1 cellular context compared by ENCODE assay signal in the genomic region with DNA sequence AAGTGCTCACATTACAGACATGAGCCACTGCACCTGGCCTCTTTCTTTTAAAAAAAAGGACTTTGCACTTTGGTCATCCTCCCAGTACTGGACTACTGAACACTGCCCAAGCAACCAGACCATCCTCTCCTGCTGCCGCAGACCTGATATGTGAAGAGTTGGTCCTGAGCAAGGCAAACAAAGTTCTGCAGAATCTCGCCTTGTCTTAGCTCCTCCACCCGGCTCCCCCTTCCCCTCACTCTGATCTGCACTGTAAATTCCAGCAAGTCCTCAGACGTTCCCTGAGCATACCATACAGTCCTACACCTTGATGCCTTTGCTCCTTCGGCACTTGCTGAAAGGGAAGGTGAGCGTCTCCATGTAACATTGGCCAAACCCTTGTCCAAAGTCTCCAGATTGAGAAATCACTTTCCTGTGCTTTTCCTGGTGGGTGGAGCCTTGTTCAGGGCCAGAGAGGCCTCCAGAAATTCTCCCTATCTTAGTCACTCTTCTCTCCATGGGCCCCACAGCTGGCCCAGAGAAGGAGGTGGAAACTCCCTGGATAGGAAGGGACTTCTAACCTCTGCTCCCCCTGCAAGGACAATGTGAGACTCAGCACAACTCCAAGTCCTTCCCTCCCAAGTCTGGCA.
TF ChIP-seq lines count a peak whose summit lies in the region.

No MANE protein-coding gene starts in this region.

TF ChIP-seq in HepG2, 621 proteins besides CTCF, POLR2A, EP300 and RAD21 (continued from another document and continues in another):
- TF ChIP-seq ETV6 (CRISPR knock-in tag; conservative IDR thresholded peaks at IDR 0.05) (no peak; the same call in 1 of the 2 replicates), THAP11 (CRISPR knock-in tag; IDR thresholded peaks at IDR 0.05) (no peak; the same call in 1 of the 2 replicates), BORCS8-MEF2B (CRISPR knock-in tag; IDR thresholded peaks at IDR 0.05) (no peak), MTA1 (CRISPR knock-in tag; IDR thresholded peaks at IDR 0.05; ENCODE audit: borderline replicate concordance) (no peak), ZMYM2 (CRISPR knock-in tag; IDR thresholded peaks at IDR 0.05) (peak; percentile 78), ZNF234 (CRISPR knock-in tag; conservative IDR thresholded peaks at IDR 0.05) (no peak), PRMT3 (CRISPR knock-in tag; IDR thresholded peaks at IDR 0.05; ENCODE audit: borderline replicate concordance, low read depth) (no peak), ZNF563 (CRISPR knock-in tag; IDR thresholded peaks at IDR 0.05) (no peak), FOXP1 (IDR thresholded peaks at IDR 0.05) (no peak), FOXP1 (CRISPR knock-in tag; IDR thresholded peaks at IDR 0.05) (no peak), FLYWCH1 (CRISPR knock-in tag; IDR thresholded peaks at IDR 0.05) (no peak), ZNF547 (CRISPR knock-in tag; IDR thresholded peaks at IDR 0.05) (no peak), ZNF296 (CRISPR knock-in tag; conservative IDR thresholded peaks at IDR 0.05) (no peak), PPARG (CRISPR knock-in tag; conservative IDR thresholded peaks at IDR 0.05) (no peak)
- TF ChIP-seq, protein P1, sequence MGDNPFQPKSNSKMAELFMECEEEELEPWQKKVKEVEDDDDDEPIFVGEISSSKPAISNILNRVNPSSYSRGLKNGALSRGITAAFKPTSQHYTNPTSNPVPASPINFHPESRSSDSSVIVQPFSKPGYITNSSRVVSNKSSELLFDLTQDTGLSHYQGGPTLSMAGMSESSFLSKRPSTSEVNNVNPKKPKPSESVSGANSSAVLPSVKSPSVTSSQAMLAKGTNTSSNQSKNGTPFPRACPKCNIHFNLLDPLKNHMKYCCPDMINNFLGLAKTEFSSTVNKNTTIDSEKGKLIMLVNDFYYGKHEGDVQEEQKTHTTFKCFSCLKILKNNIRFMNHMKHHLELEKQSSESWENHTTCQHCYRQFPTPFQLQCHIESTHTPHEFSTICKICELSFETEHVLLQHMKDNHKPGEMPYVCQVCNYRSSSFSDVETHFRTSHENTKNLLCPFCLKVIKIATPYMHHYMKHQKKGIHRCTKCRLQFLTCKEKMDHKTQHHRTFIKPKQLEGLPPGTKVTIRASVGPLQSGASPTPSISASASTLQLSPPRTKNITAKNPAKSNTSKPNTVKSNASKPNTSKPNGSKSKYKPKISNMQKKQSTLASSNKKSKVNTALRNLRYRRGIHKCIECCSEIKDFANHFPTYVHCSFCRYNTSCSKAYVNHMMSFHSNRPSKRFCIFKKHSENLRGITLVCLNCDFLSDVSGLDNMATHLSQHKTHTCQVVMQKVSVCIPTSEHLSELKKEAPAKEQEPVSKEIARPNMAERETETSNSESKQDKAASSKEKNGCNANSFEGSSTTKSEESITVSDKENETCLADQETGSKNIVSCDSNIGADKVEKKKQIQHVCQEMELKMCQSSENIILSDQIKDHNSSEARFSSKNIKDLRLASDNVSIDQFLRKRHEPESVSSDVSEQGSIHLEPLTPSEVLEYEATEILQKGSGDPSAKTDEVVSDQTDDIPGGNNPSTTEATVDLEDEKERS (CRISPR knock-in tag; IDR thresholded peaks at IDR 0.05), result no peak
- TF ChIP-seq, protein P2, sequence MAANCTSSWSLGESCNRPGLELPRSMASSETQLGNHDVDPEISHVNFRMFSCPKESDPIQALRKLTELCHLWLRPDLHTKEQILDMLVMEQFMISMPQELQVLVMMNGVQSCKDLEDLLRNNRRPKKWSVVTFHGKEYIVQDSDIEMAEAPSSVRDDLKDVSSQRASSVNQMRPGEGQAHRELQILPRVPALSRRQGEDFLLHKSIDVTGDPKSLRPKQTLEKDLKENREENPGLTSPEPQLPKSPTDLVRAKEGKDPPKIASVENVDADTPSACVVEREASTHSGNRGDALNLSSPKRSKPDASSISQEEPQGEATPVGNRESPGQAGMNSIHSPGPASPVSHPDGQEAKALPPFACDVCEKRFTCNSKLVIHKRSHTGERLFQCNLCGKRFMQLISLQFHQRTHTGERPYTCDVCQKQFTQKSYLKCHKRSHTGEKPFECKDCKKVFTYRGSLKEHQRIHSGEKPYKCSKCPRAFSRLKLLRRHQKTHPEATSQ (CRISPR knock-in tag; IDR thresholded peaks at IDR 0.05; ENCODE audit: borderline replicate concordance), result no peak
- TF ChIP-seq, protein P3, sequence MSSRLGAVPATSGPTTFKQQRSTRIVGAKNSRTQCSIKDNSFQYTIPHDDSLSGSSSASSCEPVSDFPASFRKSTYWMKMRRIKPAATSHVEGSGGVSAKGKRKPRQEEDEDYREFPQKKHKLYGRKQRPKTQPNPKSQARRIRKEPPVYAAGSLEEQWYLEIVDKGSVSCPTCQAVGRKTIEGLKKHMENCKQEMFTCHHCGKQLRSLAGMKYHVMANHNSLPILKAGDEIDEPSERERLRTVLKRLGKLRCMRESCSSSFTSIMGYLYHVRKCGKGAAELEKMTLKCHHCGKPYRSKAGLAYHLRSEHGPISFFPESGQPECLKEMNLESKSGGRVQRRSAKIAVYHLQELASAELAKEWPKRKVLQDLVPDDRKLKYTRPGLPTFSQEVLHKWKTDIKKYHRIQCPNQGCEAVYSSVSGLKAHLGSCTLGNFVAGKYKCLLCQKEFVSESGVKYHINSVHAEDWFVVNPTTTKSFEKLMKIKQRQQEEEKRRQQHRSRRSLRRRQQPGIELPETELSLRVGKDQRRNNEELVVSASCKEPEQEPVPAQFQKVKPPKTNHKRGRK (CRISPR knock-in tag; IDR thresholded peaks at IDR 0.05), result no peak
- TF ChIP-seq, protein P4, sequence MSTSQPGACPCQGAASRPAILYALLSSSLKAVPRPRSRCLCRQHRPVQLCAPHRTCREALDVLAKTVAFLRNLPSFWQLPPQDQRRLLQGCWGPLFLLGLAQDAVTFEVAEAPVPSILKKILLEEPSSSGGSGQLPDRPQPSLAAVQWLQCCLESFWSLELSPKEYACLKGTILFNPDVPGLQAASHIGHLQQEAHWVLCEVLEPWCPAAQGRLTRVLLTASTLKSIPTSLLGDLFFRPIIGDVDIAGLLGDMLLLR (CRISPR knock-in tag; IDR thresholded peaks at IDR 0.05), result no peak
- TF ChIP-seq, protein P5, sequence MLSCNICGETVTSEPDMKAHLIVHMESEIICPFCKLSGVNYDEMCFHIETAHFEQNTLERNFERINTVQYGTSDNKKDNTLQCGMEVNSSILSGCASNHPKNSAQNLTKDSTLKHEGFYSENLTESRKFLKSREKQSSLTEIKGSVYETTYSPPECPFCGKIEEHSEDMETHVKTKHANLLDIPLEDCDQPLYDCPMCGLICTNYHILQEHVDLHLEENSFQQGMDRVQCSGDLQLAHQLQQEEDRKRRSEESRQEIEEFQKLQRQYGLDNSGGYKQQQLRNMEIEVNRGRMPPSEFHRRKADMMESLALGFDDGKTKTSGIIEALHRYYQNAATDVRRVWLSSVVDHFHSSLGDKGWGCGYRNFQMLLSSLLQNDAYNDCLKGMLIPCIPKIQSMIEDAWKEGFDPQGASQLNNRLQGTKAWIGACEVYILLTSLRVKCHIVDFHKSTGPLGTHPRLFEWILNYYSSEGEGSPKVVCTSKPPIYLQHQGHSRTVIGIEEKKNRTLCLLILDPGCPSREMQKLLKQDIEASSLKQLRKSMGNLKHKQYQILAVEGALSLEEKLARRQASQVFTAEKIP (CRISPR knock-in tag; IDR thresholded peaks at IDR 0.05; ENCODE audit: borderline replicate concordance), result no peak
- TF ChIP-seq, protein P6, sequence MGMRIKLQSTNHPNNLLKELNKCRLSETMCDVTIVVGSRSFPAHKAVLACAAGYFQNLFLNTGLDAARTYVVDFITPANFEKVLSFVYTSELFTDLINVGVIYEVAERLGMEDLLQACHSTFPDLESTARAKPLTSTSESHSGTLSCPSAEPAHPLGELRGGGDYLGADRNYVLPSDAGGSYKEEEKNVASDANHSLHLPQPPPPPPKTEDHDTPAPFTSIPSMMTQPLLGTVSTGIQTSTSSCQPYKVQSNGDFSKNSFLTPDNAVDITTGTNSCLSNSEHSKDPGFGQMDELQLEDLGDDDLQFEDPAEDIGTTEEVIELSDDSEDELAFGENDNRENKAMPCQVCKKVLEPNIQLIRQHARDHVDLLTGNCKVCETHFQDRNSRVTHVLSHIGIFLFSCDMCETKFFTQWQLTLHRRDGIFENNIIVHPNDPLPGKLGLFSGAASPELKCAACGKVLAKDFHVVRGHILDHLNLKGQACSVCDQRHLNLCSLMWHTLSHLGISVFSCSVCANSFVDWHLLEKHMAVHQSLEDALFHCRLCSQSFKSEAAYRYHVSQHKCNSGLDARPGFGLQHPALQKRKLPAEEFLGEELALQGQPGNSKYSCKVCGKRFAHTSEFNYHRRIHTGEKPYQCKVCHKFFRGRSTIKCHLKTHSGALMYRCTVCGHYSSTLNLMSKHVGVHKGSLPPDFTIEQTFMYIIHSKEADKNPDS (CRISPR knock-in tag; IDR thresholded peaks at IDR 0.05), result no peak
- TF ChIP-seq, protein P7, sequence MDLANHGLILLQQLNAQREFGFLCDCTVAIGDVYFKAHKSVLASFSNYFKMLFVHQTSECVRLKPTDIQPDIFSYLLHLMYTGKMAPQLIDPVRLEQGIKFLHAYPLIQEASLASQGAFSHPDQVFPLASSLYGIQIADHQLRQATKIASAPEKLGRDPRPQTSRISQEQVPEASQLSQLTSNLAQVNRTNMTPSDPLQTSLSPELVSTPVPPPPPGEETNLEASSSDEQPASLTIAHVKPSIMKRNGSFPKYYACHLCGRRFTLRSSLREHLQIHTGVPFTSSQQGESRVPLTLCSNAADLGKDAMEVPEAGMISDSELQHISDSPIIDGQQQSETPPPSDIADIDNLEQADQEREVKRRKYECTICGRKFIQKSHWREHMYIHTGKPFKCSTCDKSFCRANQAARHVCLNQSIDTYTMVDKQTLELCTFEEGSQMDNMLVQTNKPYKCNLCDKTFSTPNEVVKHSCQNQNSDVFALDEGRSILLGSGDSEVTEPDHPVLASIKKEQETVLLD (CRISPR knock-in tag; IDR thresholded peaks at IDR 0.05; ENCODE audit: low read depth), result no peak
- TF ChIP-seq, protein P8, sequence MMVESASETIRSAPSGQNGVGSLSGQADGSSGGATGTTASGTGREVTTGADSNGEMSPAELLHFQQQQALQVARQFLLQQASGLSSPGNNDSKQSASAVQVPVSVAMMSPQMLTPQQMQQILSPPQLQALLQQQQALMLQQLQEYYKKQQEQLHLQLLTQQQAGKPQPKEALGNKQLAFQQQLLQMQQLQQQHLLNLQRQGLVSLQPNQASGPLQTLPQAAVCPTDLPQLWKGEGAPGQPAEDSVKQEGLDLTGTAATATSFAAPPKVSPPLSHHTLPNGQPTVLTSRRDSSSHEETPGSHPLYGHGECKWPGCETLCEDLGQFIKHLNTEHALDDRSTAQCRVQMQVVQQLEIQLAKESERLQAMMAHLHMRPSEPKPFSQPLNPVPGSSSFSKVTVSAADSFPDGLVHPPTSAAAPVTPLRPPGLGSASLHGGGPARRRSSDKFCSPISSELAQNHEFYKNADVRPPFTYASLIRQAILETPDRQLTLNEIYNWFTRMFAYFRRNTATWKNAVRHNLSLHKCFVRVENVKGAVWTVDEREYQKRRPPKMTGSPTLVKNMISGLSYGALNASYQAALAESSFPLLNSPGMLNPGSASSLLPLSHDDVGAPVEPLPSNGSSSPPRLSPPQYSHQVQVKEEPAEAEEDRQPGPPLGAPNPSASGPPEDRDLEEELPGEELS (CRISPR knock-in tag; IDR thresholded peaks at IDR 0.05), result peak; percentile 23; the same call in 1 of the 2 replicates
- TF ChIP-seq, protein P9, sequence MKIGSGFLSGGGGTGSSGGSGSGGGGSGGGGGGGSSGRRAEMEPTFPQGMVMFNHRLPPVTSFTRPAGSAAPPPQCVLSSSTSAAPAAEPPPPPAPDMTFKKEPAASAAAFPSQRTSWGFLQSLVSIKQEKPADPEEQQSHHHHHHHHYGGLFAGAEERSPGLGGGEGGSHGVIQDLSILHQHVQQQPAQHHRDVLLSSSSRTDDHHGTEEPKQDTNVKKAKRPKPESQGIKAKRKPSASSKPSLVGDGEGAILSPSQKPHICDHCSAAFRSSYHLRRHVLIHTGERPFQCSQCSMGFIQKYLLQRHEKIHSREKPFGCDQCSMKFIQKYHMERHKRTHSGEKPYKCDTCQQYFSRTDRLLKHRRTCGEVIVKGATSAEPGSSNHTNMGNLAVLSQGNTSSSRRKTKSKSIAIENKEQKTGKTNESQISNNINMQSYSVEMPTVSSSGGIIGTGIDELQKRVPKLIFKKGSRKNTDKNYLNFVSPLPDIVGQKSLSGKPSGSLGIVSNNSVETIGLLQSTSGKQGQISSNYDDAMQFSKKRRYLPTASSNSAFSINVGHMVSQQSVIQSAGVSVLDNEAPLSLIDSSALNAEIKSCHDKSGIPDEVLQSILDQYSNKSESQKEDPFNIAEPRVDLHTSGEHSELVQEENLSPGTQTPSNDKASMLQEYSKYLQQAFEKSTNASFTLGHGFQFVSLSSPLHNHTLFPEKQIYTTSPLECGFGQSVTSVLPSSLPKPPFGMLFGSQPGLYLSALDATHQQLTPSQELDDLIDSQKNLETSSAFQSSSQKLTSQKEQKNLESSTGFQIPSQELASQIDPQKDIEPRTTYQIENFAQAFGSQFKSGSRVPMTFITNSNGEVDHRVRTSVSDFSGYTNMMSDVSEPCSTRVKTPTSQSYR (CRISPR knock-in tag; IDR thresholded peaks at IDR 0.05; ENCODE audit: borderline replicate concordance), result no peak
- TF ChIP-seq, protein P10, sequence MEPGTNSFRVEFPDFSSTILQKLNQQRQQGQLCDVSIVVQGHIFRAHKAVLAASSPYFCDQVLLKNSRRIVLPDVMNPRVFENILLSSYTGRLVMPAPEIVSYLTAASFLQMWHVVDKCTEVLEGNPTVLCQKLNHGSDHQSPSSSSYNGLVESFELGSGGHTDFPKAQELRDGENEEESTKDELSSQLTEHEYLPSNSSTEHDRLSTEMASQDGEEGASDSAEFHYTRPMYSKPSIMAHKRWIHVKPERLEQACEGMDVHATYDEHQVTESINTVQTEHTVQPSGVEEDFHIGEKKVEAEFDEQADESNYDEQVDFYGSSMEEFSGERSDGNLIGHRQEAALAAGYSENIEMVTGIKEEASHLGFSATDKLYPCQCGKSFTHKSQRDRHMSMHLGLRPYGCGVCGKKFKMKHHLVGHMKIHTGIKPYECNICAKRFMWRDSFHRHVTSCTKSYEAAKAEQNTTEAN (CRISPR knock-in tag; conservative IDR thresholded peaks at IDR 0.05), result no peak
- TF ChIP-seq, protein P11, sequence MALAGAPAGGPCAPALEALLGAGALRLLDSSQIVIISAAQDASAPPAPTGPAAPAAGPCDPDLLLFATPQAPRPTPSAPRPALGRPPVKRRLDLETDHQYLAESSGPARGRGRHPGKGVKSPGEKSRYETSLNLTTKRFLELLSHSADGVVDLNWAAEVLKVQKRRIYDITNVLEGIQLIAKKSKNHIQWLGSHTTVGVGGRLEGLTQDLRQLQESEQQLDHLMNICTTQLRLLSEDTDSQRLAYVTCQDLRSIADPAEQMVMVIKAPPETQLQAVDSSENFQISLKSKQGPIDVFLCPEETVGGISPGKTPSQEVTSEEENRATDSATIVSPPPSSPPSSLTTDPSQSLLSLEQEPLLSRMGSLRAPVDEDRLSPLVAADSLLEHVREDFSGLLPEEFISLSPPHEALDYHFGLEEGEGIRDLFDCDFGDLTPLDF (CRISPR knock-in tag; IDR thresholded peaks at IDR 0.05), result no peak
- TF ChIP-seq, protein P12, sequence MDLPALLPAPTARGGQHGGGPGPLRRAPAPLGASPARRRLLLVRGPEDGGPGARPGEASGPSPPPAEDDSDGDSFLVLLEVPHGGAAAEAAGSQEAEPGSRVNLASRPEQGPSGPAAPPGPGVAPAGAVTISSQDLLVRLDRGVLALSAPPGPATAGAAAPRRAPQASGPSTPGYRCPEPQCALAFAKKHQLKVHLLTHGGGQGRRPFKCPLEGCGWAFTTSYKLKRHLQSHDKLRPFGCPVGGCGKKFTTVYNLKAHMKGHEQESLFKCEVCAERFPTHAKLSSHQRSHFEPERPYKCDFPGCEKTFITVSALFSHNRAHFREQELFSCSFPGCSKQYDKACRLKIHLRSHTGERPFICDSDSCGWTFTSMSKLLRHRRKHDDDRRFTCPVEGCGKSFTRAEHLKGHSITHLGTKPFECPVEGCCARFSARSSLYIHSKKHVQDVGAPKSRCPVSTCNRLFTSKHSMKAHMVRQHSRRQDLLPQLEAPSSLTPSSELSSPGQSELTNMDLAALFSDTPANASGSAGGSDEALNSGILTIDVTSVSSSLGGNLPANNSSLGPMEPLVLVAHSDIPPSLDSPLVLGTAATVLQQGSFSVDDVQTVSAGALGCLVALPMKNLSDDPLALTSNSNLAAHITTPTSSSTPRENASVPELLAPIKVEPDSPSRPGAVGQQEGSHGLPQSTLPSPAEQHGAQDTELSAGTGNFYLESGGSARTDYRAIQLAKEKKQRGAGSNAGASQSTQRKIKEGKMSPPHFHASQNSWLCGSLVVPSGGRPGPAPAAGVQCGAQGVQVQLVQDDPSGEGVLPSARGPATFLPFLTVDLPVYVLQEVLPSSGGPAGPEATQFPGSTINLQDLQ (CRISPR knock-in tag; IDR thresholded peaks at IDR 0.05), result no peak
